ENCODE assay signal across 9 cellular contexts in genomic region chr13:98144501-98145350, GRCh38. TPM values are rescaled to one million over a fixed set of nuclear protein-coding genes. Genes with fewer than 3 reads are reported as not detected.
DNase-seq lines count a peak whose midpoint lies in the region; ATAC-seq lines count a peak whose summit lies in the region.
"Had no signal": no experiment of that assay in that cellular context is flagged by ENCODE, and none has a peak within 500 bp of the region (broad histone marks: within the 10 kb centered on the region; RNA-seq: fewer than 3 reads in every experiment).

No MANE protein-coding gene starts in this region.

- H3K27me3 ChIP-seq in effector memory CD4-positive, alpha-beta T cell (replicated peaks; ENCODE audit: control insufficient read depth, insufficient read depth, low read length, poor library complexity, severe bottlenecking) = no peaks in the 10 kb centered on the region

- H3K27me3 Mint-ChIP-seq in memory B cell = peaks cover 12% of the 10 kb centered on the region

- no peaks in the 10 kb centered on the region for H3K4me1 ChIP-seq in urinary bladder (ENCODE audit: insufficient read depth)
- peaks cover 11% of the 10 kb centered on the region for H3K4me1 ChIP-seq in effector memory CD4-positive, alpha-beta T cell (ENCODE audit: control insufficient read depth, insufficient read depth, low read length, poor library complexity, severe bottlenecking)

- peak; percentile 16 for DNase-seq in NCI-H1694 (lab: John Stamatoyannopoulos, UW)
- DNase-seq in NCI-H1694 treated with DMSO at 0.1 percent for 48 hours (lab: John Stamatoyannopoulos, UW) = no peak
- peak; percentile 49 for DNase-seq in NCI-H187 treated with DMSO at 0.1 percent for 48 hours (lab: John Stamatoyannopoulos, UW)
- no peak for DNase-seq in memory B cell (ENCODE audit: low spot score in 2 of 2)
- DNase-seq in effector memory CD4-positive, alpha-beta T cell = no peak

- H3K4me3 ChIP-seq in urinary bladder (ENCODE audit: low read depth, low read length) = peak overlapping the region; percentile 98
- H3K4me3 ChIP-seq in effector memory CD4-positive, alpha-beta T cell (ENCODE audit: insufficient read depth, low read depth, low read length, poor library complexity, severe bottlenecking) = no peak overlapping the region

- no peaks in the 10 kb centered on the region for H3K36me3 Mint-ChIP-seq in memory B cell

- H3K27ac ChIP-seq in cingulate gyrus (ENCODE audit: low read depth, low read length) = peak overlapping the region; percentile 10
- H3K27ac ChIP-seq in urinary bladder (ENCODE audit: low read depth) = no peak overlapping the region
- H3K27ac ChIP-seq in effector memory CD4-positive, alpha-beta T cell (ENCODE audit: insufficient read depth, low read length, poor library complexity, severe bottlenecking) = no peak overlapping the region

- H3K9me3 ChIP-seq in effector memory CD4-positive, alpha-beta T cell (ENCODE audit: control insufficient read depth, low read length) = no peaks in the 10 kb centered on the region

- H3K4me3 Mint-ChIP-seq in memory B cell = peak overlapping the region; percentile 75

- H3K9me3 Mint-ChIP-seq in memory B cell = peaks cover 1% of the 10 kb centered on the region

- H3K27ac Mint-ChIP-seq in memory B cell = no peak overlapping the region

- peaks cover 12% of the 10 kb centered on the region for H3K4me1 Mint-ChIP-seq in memory B cell

- no peaks in the 10 kb centered on the region for H3K36me3 ChIP-seq in urinary bladder (ENCODE audit: insufficient read depth)
- H3K36me3 ChIP-seq in effector memory CD4-positive, alpha-beta T cell (ENCODE audit: control insufficient read depth, insufficient read depth, low read length) = no peaks in the 10 kb centered on the region

- ATAC-seq in memory B cell (ENCODE audit: low read depth) (no peak), GM18867 (IDR thresholded peaks at IDR 0.05; ENCODE audit: unreplicated experiment) (no peak)

- 30% methylated on average over 17 of the region's 17 CpGs for WGBS in urinary bladder

RNA-seq across cellular contexts. Expression of gene FARP1, which starts 1.8 kb away (rescaled TPM):
- total RNA-seq in urinary bladder = 81.7 TPM
- 30.6 TPM for polyA plus RNA-seq in urinary bladder

RNA-seq across cellular contexts. Expression of gene RNF113B, which starts 32.3 kb away (rescaled TPM):
- not detected for total RNA-seq in urinary bladder
- polyA plus RNA-seq in urinary bladder = not detected
- total RNA-seq: subcutaneous adipose tissue had no signal

Comparison
In these comparisons a context has a peak if more than half of its experiments do, and no peak if none do; other contexts are left out.
1. DNase-seq: peak in NCI-H1694 (single experiment) and NCI-H187 treated with DMSO at 0.1 percent for 48 hours (single experiment); none in NCI-H1694 treated with DMSO at 0.1 percent for 48 hours (single experiment), memory B cell (0 of 2) and effector memory CD4-positive, alpha-beta T cell (0 of 3).